In genomic region chr15:61063875-61064320, GRCh38 we compare ENCODE assay signal across 15 cellular contexts.
A peak's percentile ranks its signal among the peaks of the same experiment; 100 is the strongest.
DNase-seq lines count a peak whose midpoint lies in the region; ATAC-seq, FAIRE-seq and TF ChIP-seq lines count a peak whose summit lies in the region.
"Had no signal": no experiment of that assay in that cellular context is flagged by ENCODE, and none has a peak within 500 bp of the region (broad histone marks: within the 10 kb centered on the region; RNA-seq: fewer than 3 reads in every experiment).

No MANE protein-coding gene starts in this region.

- no peak for FAIRE-seq in HepG2 (lab: Jason Lieb, UNC)

- intact Hi-C loops in HepG2 (cut with micrococcal nuclease; ENCODE audit: unreplicated experiment) (no loop called here), prostate gland (cut with DNase I) (loop anchor here (10.0 kb wide), 1 partner anchor 61 kb away; no protein-coding TSS in a partner anchor)

- H3K27me3 ChIP-seq in liver (ENCODE audit: control insufficient read depth in 4 of 4, insufficient read depth in 4 of 4, low read length in 3 of 4) (no peaks in the 10 kb centered on the region), HepG2 (ENCODE audit: control insufficient read depth in 1 of 2, insufficient read depth in 2 of 2, low read length in 2 of 2) (no peaks in the 10 kb centered on the region; a peak in 3 of 5 replicates), SJCRH30 (no peaks in the 10 kb centered on the region), prostate gland (replicated peaks; ENCODE audit: insufficient read depth) (no peaks in the 10 kb centered on the region)

- BruUV-seq in HepG2 (replicated peaks; lab: Mats Ljungman, UMichigan): no TSS peak

- no peaks in the 10 kb centered on the region for H4K20me1 ChIP-seq in HepG2 (ENCODE audit: insufficient read depth, low read length)

- TF ChIP-seq POLR2A in HepG2 (IDR thresholded peaks at IDR 0.05; ENCODE audit: insufficient read depth in 1 of 2, low read depth in 2 of 2, low read length in 2 of 2) (no peak), prostate gland (IDR thresholded peaks at IDR 0.05) (no peak)

- TF ChIP-seq EP300 in HepG2 (IDR thresholded peaks at IDR 0.05; ENCODE audit: low read depth in 2 of 2, low read length in 2 of 2) (no peak), HepG2 (CRISPR knock-in tag; IDR thresholded peaks at IDR 0.05; ENCODE audit: borderline replicate concordance) (no peak)

- H3K36me3 ChIP-seq in liver (ENCODE audit: control insufficient read depth in 4 of 4, insufficient read depth in 3 of 4, low read depth in 1 of 4, low read length in 3 of 4) (no peaks in the 10 kb centered on the region), HepG2 (replicated peaks in 1 of 2; ENCODE audit: control insufficient read depth in 1 of 2, insufficient read depth in 2 of 2, low read length in 2 of 2) (no peaks in the 10 kb centered on the region), SJCRH30 (no peaks in the 10 kb centered on the region), prostate gland (no peaks in the 10 kb centered on the region)

- H3K4me2 ChIP-seq in HepG2 (ENCODE audit: low read depth, low read length): no peak overlapping the region

- DNase-seq in HepG2 (ENCODE audit: low spot score) (no peak), SJCRH30 (peak; percentile 50 to 54), left lobe of liver (ENCODE audit: low spot score) (no peak), superior temporal gyrus (ENCODE audit: extremely low spot score) (no peak), SW 1271 (lab: John Stamatoyannopoulos, UW) (no peak), prostate gland (ENCODE audit: low spot score) (no peak)
- DNase-seq: activated CD4-positive, alpha-beta T cell treated with anti-CD3 and anti-CD28 coated beads for 36 hours; activated effector memory CD4-positive, alpha-beta T cell treated with anti-CD3 and anti-CD28 coated beads, Interleukin-2, amount 50 U/mL, for 16 hours; amygdala; KG1; NCI-H510A treated with DMSO at 0.1 percent for 48 hours; PC-3 had no signal

- in situ Hi-C loops in HepG2 (cut with HindIII; ENCODE audit: extremely low pct_ligation_motif_present, low pct_unique_long_range_greater_than_20kb): no loop called here

- H3K9me3 ChIP-seq in liver (ENCODE audit: control insufficient read depth in 4 of 4, low read length in 3 of 4) (no peaks in the 10 kb centered on the region), HepG2 (ENCODE audit: low read length) (no peaks in the 10 kb centered on the region), SJCRH30 (replicated peaks) (no peaks in the 10 kb centered on the region), prostate gland (no peaks in the 10 kb centered on the region)

- H3K4me1 ChIP-seq in liver (ENCODE audit: control insufficient read depth in 4 of 4, insufficient read depth in 4 of 4, low read length in 3 of 4): peaks cover 2 to 29% (median 15%) of the 10 kb centered on the region in 4 donors
- no peaks in the 10 kb centered on the region for H3K4me1 ChIP-seq in HepG2 (ENCODE audit: insufficient read depth, low read length)
- peaks cover 32% of the 10 kb centered on the region for H3K4me1 ChIP-seq in SJCRH30
- H3K4me1 ChIP-seq in prostate gland (replicated peaks): no peaks in the 10 kb centered on the region

- H3K9ac ChIP-seq in liver (ENCODE audit: low read depth in 1 of 2, low read length in 2 of 2): no peak overlapping the region
- no peak overlapping the region for H3K9ac ChIP-seq in HepG2 (ENCODE audit: insufficient read depth, low read depth, low read length)

- no peak for ATAC-seq in HepG2
- ATAC-seq in left lobe of liver: peak; percentile 78
- no peak for ATAC-seq in HG03354 (IDR thresholded peaks at IDR 0.05; ENCODE audit: poor library complexity, severe bottlenecking, unreplicated experiment)
- ATAC-seq: activated CD4-positive, alpha-beta T cell treated with anti-CD3 and anti-CD28 coated beads for 36 hours; natural killer cell treated with Interleukin-12 subunit alpha and Interleukin-12 subunit beta and Interleukin-15 and Interleukin-18, amount 100 ng/mL, for 72 hours; PC-3 had no signal

- TF ChIP-seq CTCF in liver (IDR thresholded peaks at IDR 0.05; ENCODE audit: low read depth, low read length, missing input control): no peak
- TF ChIP-seq CTCF in HepG2 (CRISPR knock-in tag; IDR thresholded peaks at IDR 0.05): no peak
- TF ChIP-seq CTCF in prostate gland (IDR thresholded peaks at IDR 0.05): no peak

- H3K4me3 ChIP-seq in liver (ENCODE audit: low read depth in 1 of 3, low read length in 3 of 3): no peak overlapping the region
- H3K4me3 ChIP-seq in HepG2 (replicated peaks in 1 of 3; ENCODE audit: insufficient read depth in 1 of 3, low read depth in 2 of 3, low read length in 3 of 3): no peak overlapping the region
- no peak overlapping the region for H3K4me3 ChIP-seq in SJCRH30
- H3K4me3 ChIP-seq in prostate gland: no peak overlapping the region

- H3K79me2 ChIP-seq in HepG2 (ENCODE audit: insufficient read depth, low read length): no peaks in the 10 kb centered on the region

- WGBS in liver: 54% methylated on average over 7 of the region's 7 CpGs
- 43% methylated on average over 7 of the region's 7 CpGs for WGBS in HepG2 (ENCODE audit: low lambda C conversion rate)
- WGBS in prostate gland: 44% methylated on average over 7 of the region's 7 CpGs

- CTCF ChIA-PET in HepG2 (lab: Yijun Ruan, JAX; ENCODE audit: low intra/inter-chr PET ratio, low total read pairs): no interaction called here

- TF ChIP-seq RAD21 in liver (IDR thresholded peaks at IDR 0.05) (no peak), HepG2 (CRISPR knock-in tag; IDR thresholded peaks at IDR 0.05) (no peak)

- POLR2A ChIA-PET in HepG2 (lab: Yijun Ruan, JAX): no interaction called here

- H3K27ac ChIP-seq in liver (ENCODE audit: low read depth in 1 of 2, low read length in 2 of 2) (peak overlapping the region in 1 of 2 donors; percentile 3), HepG2 (ENCODE audit: extremely low read length, insufficient read depth, low read length) (no peak overlapping the region), SJCRH30 (no peak overlapping the region), prostate gland (no peak overlapping the region)

- no peak overlapping the region for H2AFZ ChIP-seq in HepG2 (ENCODE audit: low read length)

TF ChIP-seq in liver, 16 proteins besides CTCF, POLR2A, EP300 and RAD21 (continues in another document):
- TF ChIP-seq ATF3 (IDR thresholded peaks at IDR 0.05) (no peak), EGR1 (IDR thresholded peaks at IDR 0.05; ENCODE audit: low read depth in 2 of 2) (peak in 1 of 2 donors; percentile 20), FOXA2 (IDR thresholded peaks at IDR 0.05) (no peak)

TF ChIP-seq in HepG2, 621 proteins besides CTCF, POLR2A, EP300 and RAD21 (continues in another document):
- no peak for TF ChIP-seq NRL (CRISPR knock-in tag; IDR thresholded peaks at IDR 0.05; ENCODE audit: borderline replicate concordance)
- no peak for TF ChIP-seq ZNF749 (CRISPR knock-in tag; IDR thresholded peaks at IDR 0.05; ENCODE audit: borderline replicate concordance)
- no peak for TF ChIP-seq RERE (CRISPR knock-in tag; IDR thresholded peaks at IDR 0.05; ENCODE audit: low read depth)
- TF ChIP-seq ZNF296 (CRISPR knock-in tag; conservative IDR thresholded peaks at IDR 0.05): no peak
- no peak for TF ChIP-seq ZNF800 (CRISPR knock-in tag; IDR thresholded peaks at IDR 0.05)
- no peak for TF ChIP-seq TSC22D2 (CRISPR knock-in tag; IDR thresholded peaks at IDR 0.05; ENCODE audit: borderline replicate concordance)

Comparison
In these comparisons a context has a peak if more than half of its experiments do, and no peak if none do; other contexts are left out.
1. DNase-seq: peak in SJCRH30 (2 of 2); none in HepG2 (single experiment), left lobe of liver (single experiment), superior temporal gyrus (single experiment), SW 1271 (0 of 2) and prostate gland (single experiment).